In genomic region chr10:103417148-103417469, GRCh38 we compare ENCODE assay signal across 1 cellular context.
TF ChIP-seq lines count a peak whose summit lies in the region.

No MANE protein-coding gene starts in this region.

TF ChIP-seq in GM12878, 131 proteins besides CTCF, POLR2A, EP300 and RAD21:
- 0 out of 2 replicates have a peak, but pooled peaks have one; percentile 19 for TF ChIP-seq MLLT1 (IDR thresholded peaks at IDR 0.05)
